In genomic region chr2:88303865-88304264, GRCh38 we compare ENCODE assay signal across 8 cellular contexts.
"Had no signal": no experiment of that assay in that cellular context is flagged by ENCODE, and none has a peak within 500 bp of the region (broad histone marks: within the 10 kb centered on the region; RNA-seq: fewer than 3 reads in every experiment).

No MANE protein-coding gene starts in this region.

- DNase-seq: GDM1, GF-D8 had no signal

- FAIRE-seq: G401.6, GM12878, GM12891, GM12892, GM18507, GM19239 had no signal

- ATAC-seq: GM12878 had no signal

- H3K4me3 ChIP-seq: GM12878 had no signal
